ENCODE assay signal across 9 cellular contexts in genomic region chr4:149997881-149998421, GRCh38.
DNase-seq lines count a peak whose midpoint lies in the region; ATAC-seq and TF ChIP-seq lines count a peak whose summit lies in the region.
"Had no signal": no experiment of that assay in that cellular context is flagged by ENCODE, and none has a peak within 500 bp of the region (broad histone marks: within the 10 kb centered on the region; RNA-seq: fewer than 3 reads in every experiment).

No MANE protein-coding gene starts in this region.

- H3K36me3 Mint-ChIP-seq in activated naive CD4-positive, alpha-beta T cell treated with anti-CD3 and anti-CD28 coated beads, Interleukin-2, amount 10 ng/mL, durations not matched to agents 7 days and 5 days = no peaks in the 10 kb centered on the region

- no peaks in the 10 kb centered on the region for H3K9me3 Mint-ChIP-seq in activated naive CD4-positive, alpha-beta T cell treated with anti-CD3 and anti-CD28 coated beads, Interleukin-2, amount 10 ng/mL, durations not matched to agents 7 days and 5 days

- peak; percentile 60 for ATAC-seq in GM18867 (IDR thresholded peaks at IDR 0.05; ENCODE audit: unreplicated experiment)
- peak; percentile 75 for ATAC-seq in HG03342 (IDR thresholded peaks at IDR 0.05; ENCODE audit: unreplicated experiment)
- ATAC-seq in omental fat pad (ENCODE audit: low FRiP score) = peak; percentile 41

- H3K4me3 Mint-ChIP-seq in activated naive CD4-positive, alpha-beta T cell treated with anti-CD3 and anti-CD28 coated beads, Interleukin-2, amount 10 ng/mL, durations not matched to agents 7 days and 5 days = no peak overlapping the region

- H3K4me3 ChIP-seq in astrocyte of the spinal cord (ENCODE audit: low read depth, low read length) = no peak overlapping the region
- H3K4me3 ChIP-seq: lower lobe of right lung had no signal

- H3K27ac Mint-ChIP-seq in activated naive CD4-positive, alpha-beta T cell treated with anti-CD3 and anti-CD28 coated beads, Interleukin-2, amount 10 ng/mL, durations not matched to agents 7 days and 5 days = no peak overlapping the region

- DNase-seq in astrocyte of the spinal cord (ENCODE audit: low read depth, low spot score) (peak; percentile 44), omental fat pad (ENCODE audit: low spot score) (no peak)
- no peak for DNase-seq in NK-92 treated with Interleukin-12 subunit alpha and Interleukin-12 subunit beta, amount 100 ng/mL, for 24 hours (lab: John Stamatoyannopoulos, UW)
- DNase-seq in stimulated activated CD4-positive, alpha-beta T cell treated with anti-CD3 and anti-CD28 coated beads, Interleukin-2, amount 100 ng/mL, for 24 hours = no peak
- DNase-seq in activated naive CD4-positive, alpha-beta T cell treated with anti-CD3 and anti-CD28 coated beads, Interleukin-2, amount 10 ng/mL, durations not matched to agents 7 days and 5 days = no peak
- DNase-seq: activated naive CD4-positive, alpha-beta T cell treated with anti-CD3 and anti-CD28 coated beads, Interleukin-2, amount 50 U/mL, for 16 hours; lower lobe of right lung had no signal

- peaks cover 5% of the 10 kb centered on the region for H3K27me3 Mint-ChIP-seq in activated naive CD4-positive, alpha-beta T cell treated with anti-CD3 and anti-CD28 coated beads, Interleukin-2, amount 10 ng/mL, durations not matched to agents 7 days and 5 days

- H3K4me1 Mint-ChIP-seq in activated naive CD4-positive, alpha-beta T cell treated with anti-CD3 and anti-CD28 coated beads, Interleukin-2, amount 10 ng/mL, durations not matched to agents 7 days and 5 days = no peaks in the 10 kb centered on the region

- CTCF ChIA-PET in activated naive CD4-positive, alpha-beta T cell treated with anti-CD3 and anti-CD28 coated beads, Interleukin-2, amount 10 ng/mL, durations not matched to agents 7 days and 5 days (lab: Charles Lee) = interaction anchor here (1.0 to 1.3 kb wide), 4 partner anchors 10 to 246 kb away, joined by 3 to 4 read pairs (median 4); no protein-coding TSS in a partner anchor

- in situ Hi-C loops in astrocyte of the spinal cord (cut with HindIII; ENCODE audit: low sequenced_read_pairs) = no loop called here

- TF ChIP-seq CTCF in astrocyte of the spinal cord (IDR thresholded peaks at IDR 0.05; ENCODE audit: low read depth, low read length) (no peak), omental fat pad (IDR thresholded peaks at IDR 0.05) (no peak)
